Comparison of ENCODE assay signal across 23 cellular contexts in genomic region chr2:187934692-187935091, GRCh38.
"Had no signal": no experiment of that assay in that cellular context is flagged by ENCODE, and none has a peak within 500 bp of the region (broad histone marks: within the 10 kb centered on the region; RNA-seq: fewer than 3 reads in every experiment).

No MANE protein-coding gene starts in this region.

- H3K9me3 ChIP-seq: adrenal gland, ascending aorta, gastroesophageal sphincter, pancreas, prostate gland, testis had no signal

- H3K36me3 ChIP-seq: adrenal gland, ascending aorta, gastroesophageal sphincter, pancreas, prostate gland had no signal

- H3K27ac ChIP-seq: adrenal gland, ascending aorta, gastroesophageal sphincter, hepatocyte, pancreas, prostate gland, testis, VCaP had no signal

- ATAC-seq: activated CD4-positive, CD25-positive, alpha-beta regulatory T cell treated with anti-CD3 and anti-CD28 coated beads, Interleukin-2, amount 50 U/mL, for 24 hours; gastroesophageal sphincter; naive thymus-derived CD4-positive, alpha-beta T cell; pancreas; stimulated activated naive CD8-positive, alpha-beta T cell treated with anti-CD3 and anti-CD28 coated beads, Interleukin-15, Interleukin-2, amounts not matched to agents 100 U/mL and 50 U/mL, for 24 hours had no signal

- H3K4me1 ChIP-seq: adrenal gland, ascending aorta, gastroesophageal sphincter, pancreas, prostate gland, testis had no signal

- H3K4me3 ChIP-seq: adrenal gland, gastroesophageal sphincter, hepatocyte, pancreas, prostate gland, testis had no signal

- DNase-seq: activated CD4-positive, alpha-beta memory T cell treated with anti-CD3 and anti-CD28 coated beads for 36 hours; activated CD4-positive, alpha-beta T cell treated with anti-CD3 and anti-CD28 coated beads for 48 hours; activated CD8-positive, alpha-beta memory T cell treated with anti-CD3 and anti-CD28 coated beads, Interleukin-2, amount 50 U/mL, for 4 hours; activated effector memory CD4-positive, alpha-beta T cell treated with anti-CD3 and anti-CD28 coated beads, Interleukin-2, amount 50 U/mL, for 16 hours; activated naive CD4-positive, alpha-beta T cell treated with anti-CD3 and anti-CD28 coated beads for 36 hours; activated naive CD8-positive, alpha-beta T cell treated with anti-CD3 and anti-CD28 coated beads for 36 hours; activated T-cell treated with anti-CD3 and anti-CD28 coated beads, Interleukin-2, amount 50 U/mL, for 1 hour; adrenal gland; caudate nucleus; islet precursor cell; midbrain; naive thymus-derived CD4-positive, alpha-beta T cell; pancreas; stimulated activated CD4-positive, alpha-beta T cell treated with anti-CD3 and anti-CD28 coated beads, Interleukin-2, amount 100 ng/mL, for 48 hours; stimulated activated naive CD8-positive, alpha-beta T cell treated with anti-CD3 and anti-CD28 coated beads, Interleukin-15, Interleukin-2, amounts not matched to agents 100 U/mL and 50 U/mL, for 24 hours; T-helper 9 cell; testis had no signal

- H3K27me3 ChIP-seq: adrenal gland, ascending aorta, gastroesophageal sphincter, hepatocyte, pancreas, testis had no signal
